ENCODE assay signal across 24 cellular contexts in genomic region chr16:73382921-73383594, GRCh38.
"Had no signal": no experiment of that assay in that cellular context is flagged by ENCODE, and none has a peak within 500 bp of the region (broad histone marks: within the 10 kb centered on the region; RNA-seq: fewer than 3 reads in every experiment).

No MANE protein-coding gene starts in this region.

- H3K27me3 ChIP-seq: adrenal gland, ascending aorta, colonic mucosa, testis, vagina had no signal

- ATAC-seq: activated CD4-positive, alpha-beta T cell treated with anti-CD3 and anti-CD28 coated beads for 36 hours; activated T-helper 17 cell treated with anti-CD3 and anti-CD28 coated beads, Interleukin-2, amount 50 U/mL, for 72 hours; esophagus mucosa had no signal

- H3K9me3 ChIP-seq: adrenal gland, ascending aorta, colonic mucosa, testis, vagina had no signal

- H3K9me3 Mint-ChIP-seq: activated B cell treated with CpG ODN at 0.5 μM for 24 hours; activated T-cell treated with anti-CD3 and anti-CD28 coated beads, Interleukin-2, amount 50 U/mL, for 24 hours; memory B cell; T-helper 1 cell treated with Interleukin-12 subunit alpha and Interleukin-12 subunit beta and Interleukin-4 antibody, amounts not matched to agents 30 μg/mL and 1 μg/mL, for 36 hours; type B pancreatic cell had no signal

- DNase-seq: activated B cell treated with CpG ODN at 0.5 μM for 24 hours; activated CD4-positive, alpha-beta T cell treated with anti-CD3 and anti-CD28 coated beads for 36 hours; activated CD4-positive, alpha-beta T cell treated with anti-CD3 and anti-CD28 coated beads, Interleukin-2, amount 50 U/mL, for 4 hours; activated CD8-positive, alpha-beta memory T cell treated with anti-CD3 and anti-CD28 coated beads for 24 hours; activated CD8-positive, alpha-beta memory T cell treated with anti-CD3 and anti-CD28 coated beads, Interleukin-2, amount 50 U/mL, for 4 hours; activated naive CD4-positive, alpha-beta T cell; activated T-cell treated with anti-CD3 and anti-CD28 coated beads, Interleukin-2, amount 50 U/mL, for 24 hours; adrenal gland; colonic mucosa; effector CD4-positive, alpha-beta T cell; foreskin melanocyte; stimulated activated CD4-positive, alpha-beta T cell treated with anti-CD3 and anti-CD28 coated beads, Interleukin-2, amount 100 ng/mL, for 48 hours; stimulated activated naive CD4-positive, alpha-beta T cell; T1000; testis had no signal

- H3K27ac ChIP-seq: adrenal gland, ascending aorta, colonic mucosa, testis, vagina had no signal

- H3K36me3 Mint-ChIP-seq: activated naive CD8-positive, alpha-beta T cell; memory B cell; type B pancreatic cell had no signal

- H3K27me3 Mint-ChIP-seq: activated B cell treated with CpG ODN at 0.5 μM for 24 hours; activated CD4-positive, alpha-beta T cell treated with anti-CD3 and anti-CD28 coated beads for 36 hours; activated T-cell treated with anti-CD3 and anti-CD28 coated beads, Interleukin-2, amount 50 U/mL, for 24 hours; memory B cell; type B pancreatic cell had no signal

- H3K36me3 ChIP-seq: adrenal gland, ascending aorta, colonic mucosa, vagina had no signal

- H3K4me3 ChIP-seq: adrenal gland, ascending aorta, colonic mucosa, testis, vagina had no signal

- H3K27ac Mint-ChIP-seq: activated B cell treated with CpG ODN at 0.5 μM for 24 hours; activated CD4-positive, alpha-beta T cell treated with anti-CD3 and anti-CD28 coated beads for 36 hours; activated naive CD8-positive, alpha-beta T cell; activated T-cell treated with anti-CD3 and anti-CD28 coated beads, Interleukin-2, amount 50 U/mL, for 24 hours; activated T-helper 17 cell treated with anti-CD3 and anti-CD28 coated beads, Interleukin-2, amount 50 U/mL, for 72 hours; memory B cell; progenitor cell of endocrine pancreas; T-helper 1 cell treated with Interleukin-12 subunit alpha and Interleukin-12 subunit beta and Interleukin-4 antibody, amounts not matched to agents 30 μg/mL and 1 μg/mL, for 36 hours; type B pancreatic cell had no signal

- H3K4me1 ChIP-seq: adrenal gland, ascending aorta, colonic mucosa, testis, vagina had no signal

- H3K4me1 Mint-ChIP-seq: activated B cell treated with CpG ODN at 0.5 μM for 24 hours; activated CD4-positive, alpha-beta T cell treated with anti-CD3 and anti-CD28 coated beads for 36 hours; activated T-helper 17 cell treated with anti-CD3 and anti-CD28 coated beads, Interleukin-2, amount 50 U/mL, for 72 hours; memory B cell had no signal

- H3K4me3 Mint-ChIP-seq: activated B cell treated with CpG ODN at 0.5 μM for 24 hours; activated CD4-positive, alpha-beta T cell treated with anti-CD3 and anti-CD28 coated beads for 36 hours; activated naive CD8-positive, alpha-beta T cell; activated T-cell treated with anti-CD3 and anti-CD28 coated beads, Interleukin-2, amount 50 U/mL, for 24 hours; activated T-helper 17 cell treated with anti-CD3 and anti-CD28 coated beads, Interleukin-2, amount 50 U/mL, for 72 hours; memory B cell; T-helper 1 cell treated with Interleukin-12 subunit alpha and Interleukin-12 subunit beta and Interleukin-4 antibody, amounts not matched to agents 30 μg/mL and 1 μg/mL, for 36 hours; type B pancreatic cell had no signal
